ENCODE assay signal across 8 cellular contexts in genomic region chr2:68653538-68653982, GRCh38. TPM values are rescaled to one million over a fixed set of nuclear protein-coding genes. Genes with fewer than 3 reads are reported as not detected.
DNase-seq lines count a peak whose midpoint lies in the region; ATAC-seq, FAIRE-seq and TF ChIP-seq lines count a peak whose summit lies in the region.

No MANE protein-coding gene starts in this region.

- no peaks in the 10 kb centered on the region for H3K36me3 ChIP-seq in CD4-positive, alpha-beta memory T cell (ENCODE audit: insufficient read depth, low read length)
- no peaks in the 10 kb centered on the region for H3K36me3 ChIP-seq in kidney epithelial cell (ENCODE audit: control insufficient read depth, insufficient read depth, low read length)

- intact Hi-C loops in CD4-positive, alpha-beta memory T cell (cut with micrococcal nuclease): no loop called here

- H3K4me3 Mint-ChIP-seq in CD4-positive, alpha-beta memory T cell: peak overlapping the region in 5 of 8 donors; percentile 12 to 58 (median 40)

- H3K9me3 Mint-ChIP-seq in CD4-positive, alpha-beta memory T cell: no peaks in the 10 kb centered on the region

- POLR2A ChIA-PET in CD4-positive, alpha-beta memory T cell (lab: Charles Lee; ENCODE audit: partially characterized antibody): no interaction called here

- no peak overlapping the region for H3K27ac ChIP-seq in CD4-positive, alpha-beta memory T cell (ENCODE audit: low read depth, low read length)

- H3K27me3 ChIP-seq in CD4-positive, alpha-beta memory T cell (ENCODE audit: insufficient read depth, low read length): no peaks in the 10 kb centered on the region
- H3K27me3 ChIP-seq in kidney epithelial cell (ENCODE audit: control insufficient read depth, insufficient read depth, low read length): peaks cover 2% of the 10 kb centered on the region

- H3K36me3 Mint-ChIP-seq in CD4-positive, alpha-beta memory T cell: no peaks in the 10 kb centered on the region

- ATAC-seq in GM21360 (IDR thresholded peaks at IDR 0.05; ENCODE audit: unreplicated experiment): peak; percentile 68

- FAIRE-seq in urothelium cell line (lab: Jason Lieb, UNC): peak; percentile 37

- no peak overlapping the region for H3K4me3 ChIP-seq in CD4-positive, alpha-beta memory T cell (ENCODE audit: low read length in 2 of 2)
- H3K4me3 ChIP-seq in Jurkat, Clone E6-1 (ENCODE audit: low read length): no peak overlapping the region
- no peak overlapping the region for H3K4me3 ChIP-seq in kidney epithelial cell (ENCODE audit: low read depth, low read length)

- peaks cover 10 to 32% (median 19%) of the 10 kb centered on the region in 4 donors for H3K4me1 Mint-ChIP-seq in CD4-positive, alpha-beta memory T cell

- CTCF ChIA-PET in CD4-positive, alpha-beta memory T cell (lab: Charles Lee; ENCODE audit: partially characterized antibody): interaction anchor here (1.1 kb wide), 1 partner anchor 58 kb away, joined by 4 read pairs; no protein-coding TSS in a partner anchor

- DNase-seq in CD4-positive, alpha-beta memory T cell: peak; percentile 1 to 60 (median 21)
- DNase-seq in Jurkat, Clone E6-1 (ENCODE audit: low read depth, low spot score): peak; percentile 28
- DNase-seq in activated T-cell treated with anti-CD3 and anti-CD28 coated beads for 4 hours (peak; percentile 24), kidney epithelial cell (ENCODE audit: low read depth) (peak; percentile 28), urothelium cell line (ENCODE audit: low spot score) (peak; percentile 80), NCI-H345 (lab: John Stamatoyannopoulos, UW) (no peak), G401 (ENCODE audit: low spot score) (no peak)

- in situ Hi-C loops in G401 (cut with HindIII; ENCODE audit: low sequenced_read_pairs): no loop called here

- H3K27ac Mint-ChIP-seq in CD4-positive, alpha-beta memory T cell: peak overlapping the region in 5 of 7 donors; percentile 4 to 37 (median 26)

- peaks cover 24% of the 10 kb centered on the region for H3K4me1 ChIP-seq in CD4-positive, alpha-beta memory T cell (ENCODE audit: insufficient read depth, low read length)

- no peaks in the 10 kb centered on the region for H3K9me3 ChIP-seq in CD4-positive, alpha-beta memory T cell (ENCODE audit: control insufficient read depth in 1 of 2, low read length in 2 of 2)

- no peak for TF ChIP-seq CTCF in kidney epithelial cell (IDR thresholded peaks at IDR 0.05; ENCODE audit: insufficient read depth, low read length, poor library complexity, severe bottlenecking)

- H3K27me3 Mint-ChIP-seq in CD4-positive, alpha-beta memory T cell: peaks cover 2 to 11% of the 10 kb centered on the region in 2 donors

RNA-seq across cellular contexts. Expression of gene PROKR1, which starts 10.2 kb away (rescaled TPM):
- total RNA-seq in CD4-positive, alpha-beta memory T cell: not detected
- under 1 TPM in 1 of 2 donors, not detected in 1; 0.07 TPM for polyA plus RNA-seq in CD4-positive, alpha-beta memory T cell
- polyA plus RNA-seq in Jurkat, Clone E6-1 (2012; ENCODE audit: insufficient read depth, insufficient read length): not detected
- total RNA-seq in kidney epithelial cell: not detected in 2 replicates
- total RNA-seq in G401 (2014; rRNA removed; shearing (Covaris generic)): not detected in 2 replicates

Comparison
In these comparisons a context has a peak if more than half of its experiments do, and no peak if none do; other contexts are left out.
1. DNase-seq: peak in CD4-positive, alpha-beta memory T cell (5 of 5), Jurkat, Clone E6-1 (single experiment), activated T-cell treated with anti-CD3 and anti-CD28 coated beads for 4 hours (single experiment), kidney epithelial cell (single experiment) and urothelium cell line (single experiment); none in NCI-H345 (single experiment) and G401 (single experiment).